In genomic region chr12:46944104-46944503, GRCh38 we compare ENCODE assay signal across 9 cellular contexts.
DNase-seq lines count a peak whose midpoint lies in the region; ATAC-seq, FAIRE-seq and TF ChIP-seq lines count a peak whose summit lies in the region.
"Had no signal": no experiment of that assay in that cellular context is flagged by ENCODE, and none has a peak within 500 bp of the region (broad histone marks: within the 10 kb centered on the region; RNA-seq: fewer than 3 reads in every experiment).

No MANE protein-coding gene starts in this region.

- 38 to 39% methylated on average over 2 of the region's 2 CpGs for WGBS in sigmoid colon, 2 donors

- FAIRE-seq in bronchial epithelial cell (lab: Jason Lieb, UNC), result no peak

- H3K27me3 ChIP-seq in bronchial epithelial cell (ENCODE audit: control insufficient read depth, insufficient read depth, low read length), result no peaks in the 10 kb centered on the region
- H3K27me3 ChIP-seq in sigmoid colon, result no peaks in the 10 kb centered on the region

- peaks cover 0 to 11% (median 2%) of the 10 kb centered on the region in 4 donors for H3K4me1 ChIP-seq in sigmoid colon

- H3K36me3 Mint-ChIP-seq in stimulated activated effector memory CD8-positive, alpha-beta T cell treated with anti-CD3 and anti-CD28 coated beads, Interleukin-12 subunit alpha, Interleukin-12 subunit beta, amount 100 ng/mL, for 72 hours, result no peaks in the 10 kb centered on the region
- H3K36me3 Mint-ChIP-seq: mesothelial cell of epicardium had no signal

- H3K9me3 ChIP-seq in sigmoid colon, result no peaks in the 10 kb centered on the region

- peak; percentile 32 for TF ChIP-seq CTCF in bronchial epithelial cell (IDR thresholded peaks at IDR 0.05; ENCODE audit: insufficient read depth, low read length, severe bottlenecking)
- no peak for TF ChIP-seq CTCF in sigmoid colon (IDR thresholded peaks at IDR 0.05)

- TF ChIP-seq EP300 in sigmoid colon (IDR thresholded peaks at IDR 0.05), result no peak

- H3K27ac ChIP-seq in sigmoid colon, result no peak overlapping the region

- no peaks in the 10 kb centered on the region for H3K9me3 Mint-ChIP-seq in stimulated activated effector memory CD8-positive, alpha-beta T cell treated with anti-CD3 and anti-CD28 coated beads, Interleukin-12 subunit alpha, Interleukin-12 subunit beta, amount 100 ng/mL, for 72 hours
- H3K9me3 Mint-ChIP-seq: mesothelial cell of epicardium had no signal

- no peak overlapping the region for H3K27ac Mint-ChIP-seq in stimulated activated effector memory CD8-positive, alpha-beta T cell treated with anti-CD3 and anti-CD28 coated beads, Interleukin-12 subunit alpha, Interleukin-12 subunit beta, amount 100 ng/mL, for 72 hours
- H3K27ac Mint-ChIP-seq: mesothelial cell of epicardium had no signal

- ATAC-seq in stimulated activated effector memory CD8-positive, alpha-beta T cell treated with anti-CD3 and anti-CD28 coated beads, Interleukin-12 subunit alpha, Interleukin-12 subunit beta, amount 100 ng/mL, for 72 hours, result no peak

- H3K4me3 ChIP-seq in bronchial epithelial cell (ENCODE audit: low read depth, low read length) (no peak overlapping the region), sigmoid colon (no peak overlapping the region)

- intact Hi-C loops in sigmoid colon (cut with DNase I), result no loop called here

- no peaks in the 10 kb centered on the region for H3K36me3 ChIP-seq in bronchial epithelial cell (ENCODE audit: control insufficient read depth, insufficient read depth, low read length)
- no peaks in the 10 kb centered on the region for H3K36me3 ChIP-seq in sigmoid colon

- no peak overlapping the region for H3K4me3 Mint-ChIP-seq in stimulated activated effector memory CD8-positive, alpha-beta T cell treated with anti-CD3 and anti-CD28 coated beads, Interleukin-12 subunit alpha, Interleukin-12 subunit beta, amount 100 ng/mL, for 72 hours
- H3K4me3 Mint-ChIP-seq: mesothelial cell of epicardium had no signal

- H3K4me1 Mint-ChIP-seq in stimulated activated effector memory CD8-positive, alpha-beta T cell treated with anti-CD3 and anti-CD28 coated beads, Interleukin-12 subunit alpha, Interleukin-12 subunit beta, amount 100 ng/mL, for 72 hours, result no peaks in the 10 kb centered on the region

- TF ChIP-seq POLR2A in sigmoid colon (IDR thresholded peaks at IDR 0.05), result no peak

- DNase-seq in ELR (ENCODE audit: low read depth), result peak; percentile 85
- peak; percentile 36 for DNase-seq in MV-4-11 (lab: John Stamatoyannopoulos, UW)
- DNase-seq in bronchial epithelial cell (ENCODE audit: low read depth), result peak; percentile 81
- DNase-seq in myocyte (ENCODE audit: low read depth), result peak; percentile 88
- no peak for DNase-seq in stimulated activated CD4-positive, alpha-beta T cell treated with anti-CD3 and anti-CD28 coated beads, Interleukin-2, amount 100 ng/mL, for 48 hours
- no peak for DNase-seq in stimulated activated effector memory CD8-positive, alpha-beta T cell treated with anti-CD3 and anti-CD28 coated beads, Interleukin-12 subunit alpha, Interleukin-12 subunit beta, amount 100 ng/mL, for 72 hours (ENCODE audit: low spot score in 2 of 2)
- no peak for DNase-seq in sigmoid colon
- DNase-seq in NCI-H128 (lab: John Stamatoyannopoulos, UW; ENCODE audit: unreplicated experiment), result no peak

Comparison
In these comparisons a context has a peak if more than half of its experiments do, and no peak if none do; other contexts are left out.
1. DNase-seq: peak in ELR (single experiment), MV-4-11 (single experiment), bronchial epithelial cell (single experiment) and myocyte (single experiment); none in stimulated activated CD4-positive, alpha-beta T cell treated with anti-CD3 and anti-CD28 coated beads, Interleukin-2, amount 100 ng/mL, for 48 hours (0 of 2), stimulated activated effector memory CD8-positive, alpha-beta T cell treated with anti-CD3 and anti-CD28 coated beads, Interleukin-12 subunit alpha, Interleukin-12 subunit beta, amount 100 ng/mL, for 72 hours (0 of 2), sigmoid colon (single experiment) and NCI-H128 (single experiment).